Comparison of ENCODE assay signal across 15 cellular contexts in the genomic region with DNA sequence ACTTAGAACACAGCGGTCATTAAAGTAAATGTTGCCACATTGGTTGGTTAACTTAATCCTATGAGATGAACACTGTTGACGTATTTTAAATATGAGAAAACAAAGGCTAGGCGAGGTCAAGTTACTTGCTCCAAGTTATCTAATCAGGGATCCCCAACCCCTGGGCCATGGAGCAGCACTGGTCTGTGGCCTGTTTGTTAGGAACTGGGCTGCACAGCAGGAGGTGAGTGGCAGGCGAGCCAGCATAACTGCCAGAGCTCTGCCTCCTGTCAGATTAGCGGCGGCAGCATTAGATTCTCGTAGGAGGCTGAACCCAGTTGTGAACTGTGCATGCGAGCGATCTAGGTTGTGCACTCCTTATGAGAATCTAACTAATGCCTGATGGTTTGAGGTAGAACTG.
"Had no signal": no experiment of that assay in that cellular context is flagged by ENCODE, and none has a peak within 500 bp of the region (broad histone marks: within the 10 kb centered on the region; RNA-seq: fewer than 3 reads in every experiment).

No MANE protein-coding gene starts in this region.

- H3K36me3 ChIP-seq: ascending aorta had no signal

- H3K9me3 ChIP-seq: ascending aorta had no signal

- ATAC-seq: left lobe of liver, right cardiac atrium had no signal

- H3K4me3 ChIP-seq: ascending aorta, hepatocyte, lung had no signal

- H3K4me1 ChIP-seq: ascending aorta had no signal

- H3K27me3 ChIP-seq: ascending aorta, hepatocyte had no signal

- H3K27ac ChIP-seq: ascending aorta, hepatocyte, VCaP had no signal

- DNase-seq: activated CD4-positive, alpha-beta T cell treated with anti-CD3 and anti-CD28 coated beads, Interleukin-2, amount 50 U/mL, for 4 hours; activated effector memory CD4-positive, alpha-beta T cell treated with anti-CD3 and anti-CD28 coated beads, Interleukin-2, amount 50 U/mL, for 16 hours; activated naive CD4-positive, alpha-beta T cell treated with anti-CD3 and anti-CD28 coated beads, Interleukin-2, amount 50 U/mL, for 16 hours; activated T-cell treated with anti-CD3 and anti-CD28 coated beads, Interleukin-2, amount 50 U/mL, for 72 hours; effector memory CD4-positive, alpha-beta T cell; foreskin fibroblast; small intestine; stimulated activated CD4-positive, alpha-beta T cell treated with anti-CD3 and anti-CD28 coated beads, Interleukin-15, amount 100 ng/mL, for 24 hours; stimulated activated CD4-positive, alpha-beta T cell treated with anti-CD3 and anti-CD28 coated beads, Interleukin-2, amount 100 ng/mL, for 48 hours had no signal
